Comparison of ENCODE assay signal across 8 cellular contexts in the genomic region with DNA sequence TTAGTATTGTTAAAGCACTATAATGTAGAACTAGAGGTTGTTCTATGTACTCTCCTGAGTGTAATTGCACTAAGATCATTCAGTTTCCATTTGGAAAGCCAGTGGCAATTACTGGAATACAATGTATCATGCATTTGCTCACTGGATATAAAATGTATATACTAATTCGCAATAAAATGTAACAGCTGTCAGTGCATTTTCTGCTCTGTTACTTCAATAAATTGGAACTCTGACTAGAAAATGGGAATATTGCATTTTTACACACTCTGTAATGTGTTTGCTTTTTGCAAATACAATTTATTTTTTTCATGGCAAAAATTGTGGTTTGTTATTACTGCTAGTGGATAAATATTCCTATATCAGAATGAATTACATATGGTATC.
"Had no signal": no experiment of that assay in that cellular context is flagged by ENCODE, and none has a peak within 500 bp of the region (broad histone marks: within the 10 kb centered on the region; RNA-seq: fewer than 3 reads in every experiment).

No MANE protein-coding gene starts in this region.

- H3K27ac ChIP-seq: GM23248 had no signal

- H3K4me3 ChIP-seq: GM23248, HAP-1 had no signal

- H3K36me3 ChIP-seq: HAP-1 had no signal

- H2AFZ ChIP-seq: GM23248 had no signal

- ATAC-seq: HCT116 had no signal

- FAIRE-seq: HTR-8/SVneo had no signal

- H3K9me3 ChIP-seq: HAP-1 had no signal

- H3K9ac ChIP-seq: GM23248 had no signal

- DNase-seq: GM23248, GOT3, H7, HFFc6, IMR-90 had no signal

- H3K4me1 ChIP-seq: HAP-1 had no signal
